ENCODE assay signal across 12 cellular contexts in genomic region chr1:155069551-155070391, GRCh38. TPM values are rescaled to one million over a fixed set of nuclear protein-coding genes. Genes with fewer than 3 reads are reported as not detected.
DNase-seq lines count a peak whose midpoint lies in the region; ATAC-seq, FAIRE-seq and TF ChIP-seq lines count a peak whose summit lies in the region.
"Had no signal": no experiment of that assay in that cellular context is flagged by ENCODE, and none has a peak within 500 bp of the region (broad histone marks: within the 10 kb centered on the region; RNA-seq: fewer than 3 reads in every experiment).

No MANE protein-coding gene starts in this region.

- no peak for TF ChIP-seq POLR2A in GM12891 (IDR thresholded peaks at IDR 0.05; ENCODE audit: low read depth, low read length)

- no peaks in the 10 kb centered on the region for H3K27me3 ChIP-seq in muscle layer of colon (ENCODE audit: control insufficient read depth in 1 of 2, insufficient read depth in 2 of 2, low read length in 2 of 2)
- H3K27me3 ChIP-seq: sigmoid colon had no signal

- H3K27me3 Mint-ChIP-seq in stimulated activated naive B cell treated with anti-CD40 and anti-IgM and Interleukin-4, amounts not matched to agents 10 μg/mL and 1 μg/mL and 100 μg/mL, for 72 hours: no peaks in the 10 kb centered on the region
- no peaks in the 10 kb centered on the region for H3K27me3 Mint-ChIP-seq in activated CD8-positive, alpha-beta T cell treated with anti-CD3 and anti-CD28 coated beads for 36 hours

- H3K27ac Mint-ChIP-seq in stimulated activated naive B cell treated with anti-CD40 and anti-IgM and Interleukin-4, amounts not matched to agents 10 μg/mL and 1 μg/mL and 100 μg/mL, for 72 hours: no peak overlapping the region
- H3K27ac Mint-ChIP-seq in activated CD8-positive, alpha-beta T cell treated with anti-CD3 and anti-CD28 coated beads for 36 hours: no peak overlapping the region

- CTCF ChIA-PET in activated CD8-positive, alpha-beta T cell treated with anti-CD3 and anti-CD28 coated beads for 36 hours (lab: Charles Lee): interaction anchor here (0.8 to 23.5 kb wide), 9 partner anchors 9 to 133 kb away, joined by 3 to 278 read pairs (median 6); partner anchors contain the start of genes EFNA4, KRTCAP2 and PMVK

- H3K4me1 Mint-ChIP-seq in stimulated activated naive B cell treated with anti-CD40 and anti-IgM and Interleukin-4, amounts not matched to agents 10 μg/mL and 1 μg/mL and 100 μg/mL, for 72 hours: peaks cover 42 to 55% of the 10 kb centered on the region in 2 donors
- H3K4me1 Mint-ChIP-seq in activated CD8-positive, alpha-beta T cell treated with anti-CD3 and anti-CD28 coated beads for 36 hours (ENCODE audit: low read depth): peaks cover 25% of the 10 kb centered on the region

- peak overlapping the region; percentile 34 for H3K27ac ChIP-seq in muscle layer of colon (ENCODE audit: low read depth, low read length)

- no peaks in the 10 kb centered on the region for H3K9me3 Mint-ChIP-seq in stimulated activated naive B cell treated with anti-CD40 and anti-IgM and Interleukin-4, amounts not matched to agents 10 μg/mL and 1 μg/mL and 100 μg/mL, for 72 hours
- no peaks in the 10 kb centered on the region for H3K9me3 Mint-ChIP-seq in activated CD8-positive, alpha-beta T cell treated with anti-CD3 and anti-CD28 coated beads for 36 hours

- no peak for FAIRE-seq in GM12891 (lab: Jason Lieb, UNC)

- H3K4me1 ChIP-seq in muscle layer of colon (ENCODE audit: insufficient read depth, low read length): peaks cover 14% of the 10 kb centered on the region

- intact Hi-C loops in activated CD8-positive, alpha-beta T cell treated with anti-CD3 and anti-CD28 coated beads for 36 hours (cut with micrococcal nuclease): no loop called here

- H3K9me3 ChIP-seq in muscle layer of colon (ENCODE audit: low read length): no peaks in the 10 kb centered on the region
- H3K9me3 ChIP-seq: sigmoid colon had no signal

- H3K36me3 ChIP-seq in muscle layer of colon (ENCODE audit: insufficient read depth, low read length): no peaks in the 10 kb centered on the region
- H3K36me3 ChIP-seq: sigmoid colon had no signal

- H3K36me3 Mint-ChIP-seq in stimulated activated naive B cell treated with anti-CD40 and anti-IgM and Interleukin-4, amounts not matched to agents 10 μg/mL and 1 μg/mL and 100 μg/mL, for 72 hours: peaks cover 17 to 28% of the 10 kb centered on the region in 2 donors
- peaks cover 3% of the 10 kb centered on the region for H3K36me3 Mint-ChIP-seq in activated CD8-positive, alpha-beta T cell treated with anti-CD3 and anti-CD28 coated beads for 36 hours (ENCODE audit: low read depth)

- POLR2A ChIA-PET in activated CD8-positive, alpha-beta T cell treated with anti-CD3 and anti-CD28 coated beads for 36 hours (lab: Charles Lee): interaction anchor here (0.5 to 2.1 kb wide), 6 partner anchors 11 to 1697 kb away, joined by 3 to 7 read pairs (median 4); partner anchors contain the start of gene KRTCAP2

- no peak overlapping the region for H3K4me3 Mint-ChIP-seq in stimulated activated naive B cell treated with anti-CD40 and anti-IgM and Interleukin-4, amounts not matched to agents 10 μg/mL and 1 μg/mL and 100 μg/mL, for 72 hours
- no peak overlapping the region for H3K4me3 Mint-ChIP-seq in activated CD8-positive, alpha-beta T cell treated with anti-CD3 and anti-CD28 coated beads for 36 hours

- H3K9ac ChIP-seq in muscle layer of colon (ENCODE audit: low read length): no peak overlapping the region

- DNase-seq in DMS79 treated with DMSO at 0.1 percent for 48 hours (lab: John Stamatoyannopoulos, UW) (peak; percentile 69), NCI-H128 (lab: John Stamatoyannopoulos, UW; ENCODE audit: unreplicated experiment) (peak; percentile 48), SK-N-DZ (ENCODE audit: low spot score) (peak; percentile 62), GM12891 (ENCODE audit: insufficient read length, low spot score) (no peak)
- DNase-seq in stimulated activated naive B cell treated with anti-CD40 and anti-IgM and Interleukin-4, amounts not matched to agents 10 μg/mL and 1 μg/mL and 100 μg/mL, for 72 hours: no peak
- DNase-seq in activated CD8-positive, alpha-beta T cell treated with anti-CD3 and anti-CD28 coated beads for 36 hours: no peak
- DNase-seq: activated naive CD4-positive, alpha-beta T cell; DND-41; MM.1S; sigmoid colon had no signal

- H3K4me3 ChIP-seq in muscle layer of colon (ENCODE audit: low read depth in 1 of 2, low read length in 2 of 2): peak overlapping the region; percentile 51 to 68

- no peak for ATAC-seq in stimulated activated naive B cell treated with anti-CD40 and anti-IgM and Interleukin-4, amounts not matched to agents 10 μg/mL and 1 μg/mL and 100 μg/mL, for 72 hours (replicated peaks)
- ATAC-seq in HG02884 (IDR thresholded peaks at IDR 0.05; ENCODE audit: unreplicated experiment): no peak
- no peak for ATAC-seq in activated CD8-positive, alpha-beta T cell treated with anti-CD3 and anti-CD28 coated beads for 36 hours

- no peak for TF ChIP-seq CTCF in activated CD8-positive, alpha-beta T cell treated with anti-CD3 and anti-CD28 coated beads for 36 hours (IDR thresholded peaks at IDR 0.05)

TF ChIP-seq in GM12891, 5 proteins besides CTCF, POLR2A, EP300 and RAD21:
- TF ChIP-seq SPI1 (IDR thresholded peaks at IDR 0.05; ENCODE audit: low read depth, low read length) (no peak), PAX5 (IDR thresholded peaks at IDR 0.05; ENCODE audit: insufficient read depth, low read length, severe bottlenecking) (no peak), TAF1 (IDR thresholded peaks at IDR 0.05; ENCODE audit: low read depth, low read length) (no peak), POU2F2 (IDR thresholded peaks at IDR 0.05; ENCODE audit: low read depth, low read length) (no peak), POLR2AphosphoS5 (IDR thresholded peaks at IDR 0.05; ENCODE audit: low read depth, low read length) (no peak)

RNA-seq across cellular contexts. Expression of gene EFNA4, which starts 6.2 kb away (rescaled TPM):
- polyA plus RNA-seq in SK-N-DZ (2014; cell fraction: cytosol; rRNA removed): 12.7 and 13.3 TPM in 2 replicates
- 9.2 and 10.1 TPM in 2 replicates for polyA plus RNA-seq in SK-N-DZ (2014; cell fraction: nucleus; rRNA removed)
- 1 to 10 TPM; 7.1 to 7.8 TPM for total RNA-seq in activated CD8-positive, alpha-beta T cell treated with anti-CD3 and anti-CD28 coated beads for 36 hours
- 3.2 TPM for polyA plus RNA-seq in GM12891 (2012; ENCODE audit: low read depth, missing spikeins)

RNA-seq across cellular contexts. Expression of gene EFNA3, which starts 8.9 kb away (rescaled TPM):
- 13.3 and 15.9 TPM in 2 replicates for polyA plus RNA-seq in SK-N-DZ (2014; cell fraction: cytosol; rRNA removed)
- 10.2 and 10.5 TPM in 2 replicates for polyA plus RNA-seq in SK-N-DZ (2014; cell fraction: nucleus; rRNA removed)
- total RNA-seq in activated CD8-positive, alpha-beta T cell treated with anti-CD3 and anti-CD28 coated beads for 36 hours: 1 to 10 TPM; 5.1 to 8.6 TPM
- polyA plus RNA-seq in GM12891 (2012; ENCODE audit: low read depth, missing spikeins): 1.7 TPM

RNA-seq across cellular contexts. Expression of gene ADAM15, which starts 18.7 kb away (rescaled TPM):
- 55.4 and 55.5 TPM in 2 replicates for polyA plus RNA-seq in SK-N-DZ (2014; cell fraction: cytosol; rRNA removed)
- 227 and 243 TPM in 2 replicates for polyA plus RNA-seq in SK-N-DZ (2014; cell fraction: nucleus; rRNA removed)
- 10 to 100 TPM; 36.4 to 37.2 TPM for total RNA-seq in activated CD8-positive, alpha-beta T cell treated with anti-CD3 and anti-CD28 coated beads for 36 hours
- 8.9 TPM for polyA plus RNA-seq in GM12891 (2012; ENCODE audit: low read depth, missing spikeins)

RNA-seq across cellular contexts. Expression of gene DCST1, which starts 36.1 kb away (rescaled TPM):
- polyA plus RNA-seq in SK-N-DZ (2014; cell fraction: cytosol; rRNA removed): 0.05 TPM in 1 of 2 replicates, not detected in the other
- polyA plus RNA-seq in SK-N-DZ (2014; cell fraction: nucleus; rRNA removed): not detected in 2 replicates
- not detected for total RNA-seq in activated CD8-positive, alpha-beta T cell treated with anti-CD3 and anti-CD28 coated beads for 36 hours
- not detected for polyA plus RNA-seq in GM12891 (2012; ENCODE audit: low read depth, missing spikeins)

RNA-seq across cellular contexts. Expression of gene DCST2, which starts 36.2 kb away (rescaled TPM):
- polyA plus RNA-seq in SK-N-DZ (2014; cell fraction: cytosol; rRNA removed): 0.28 TPM in 1 of 2 replicates, not detected in the other
- polyA plus RNA-seq in SK-N-DZ (2014; cell fraction: nucleus; rRNA removed): 0.19 and 2.3 TPM in 2 replicates
- under 1 TPM; 0.20 to 0.36 TPM for total RNA-seq in activated CD8-positive, alpha-beta T cell treated with anti-CD3 and anti-CD28 coated beads for 36 hours
- polyA plus RNA-seq in GM12891 (2012; ENCODE audit: low read depth, missing spikeins): 0.09 TPM

Comparison
In these comparisons a context has a peak if more than half of its experiments do, and no peak if none do; other contexts are left out.
1. DNase-seq: peak in DMS79 treated with DMSO at 0.1 percent for 48 hours (single experiment), NCI-H128 (single experiment) and SK-N-DZ (single experiment); none in stimulated activated naive B cell treated with anti-CD40 and anti-IgM and Interleukin-4, amounts not matched to agents 10 μg/mL and 1 μg/mL and 100 μg/mL, for 72 hours (single experiment), activated CD8-positive, alpha-beta T cell treated with anti-CD3 and anti-CD28 coated beads for 36 hours (single experiment) and GM12891 (single experiment).